23 cellular contexts compared by ENCODE assay signal in genomic region chr5:96292582-96293247, GRCh38.
DNase-seq lines count a peak whose midpoint lies in the region; ATAC-seq and TF ChIP-seq lines count a peak whose summit lies in the region.
"Had no signal": no experiment of that assay in that cellular context is flagged by ENCODE, and none has a peak within 500 bp of the region (broad histone marks: within the 10 kb centered on the region; RNA-seq: fewer than 3 reads in every experiment).

No MANE protein-coding gene starts in this region.

- H3K27ac ChIP-seq in right cardiac atrium (ENCODE audit: low read length) (peak overlapping the region; percentile 15), stomach (peak overlapping the region in 2 of 5 donors; percentile 37 to 50)
- H3K27ac ChIP-seq: foreskin keratinocyte, HL-60, SJSA1, testis had no signal

- no peak overlapping the region for H3K9ac ChIP-seq in adipocyte (ENCODE audit: low read length)

- H3K9me3 ChIP-seq in adipocyte (ENCODE audit: control insufficient read depth, low read length) (peaks cover 3% of the 10 kb centered on the region), right cardiac atrium (ENCODE audit: control insufficient read depth, low read length) (no peaks in the 10 kb centered on the region), stomach (no peaks in the 10 kb centered on the region)
- H3K9me3 ChIP-seq: ascending aorta, SJSA1, testis had no signal

- H3K27me3 ChIP-seq in adipocyte (replicated peaks; ENCODE audit: control insufficient read depth, insufficient read depth, low read length): no peaks in the 10 kb centered on the region
- no peaks in the 10 kb centered on the region for H3K27me3 ChIP-seq in right cardiac atrium (ENCODE audit: control insufficient read depth, insufficient read depth)
- H3K27me3 ChIP-seq in stomach: no peaks in the 10 kb centered on the region
- H3K27me3 ChIP-seq: ascending aorta, foreskin keratinocyte, SJSA1, testis had no signal

- 51% methylated on average over 8 of the region's 8 CpGs for WGBS in right cardiac atrium
- 60 to 77% (median 68%) methylated on average over 8 of the region's 8 CpGs for WGBS in stomach, 5 donors

- ATAC-seq in right cardiac atrium (peak; percentile 81 to 84), GM21723 (IDR thresholded peaks at IDR 0.05; ENCODE audit: unreplicated experiment) (no peak), GM19328 (IDR thresholded peaks at IDR 0.05; ENCODE audit: unreplicated experiment) (no peak), GM19351 (IDR thresholded peaks at IDR 0.05; ENCODE audit: unreplicated experiment) (no peak)
- ATAC-seq: foreskin keratinocyte, left colon, Panc1 had no signal

- no peak for TF ChIP-seq POLR2A in stomach (IDR thresholded peaks at IDR 0.05)

- DNase-seq in adipocyte (ENCODE audit: low read depth): no peak
- DNase-seq in fibroblast of pulmonary artery (ENCODE audit: low read depth): peak; percentile 78
- peak in 2 of 3 donors; percentile 52 to 57 for DNase-seq in right cardiac atrium
- DNase-seq in stomach: peak; percentile 32
- DNase-seq in NCI-H510A (lab: John Stamatoyannopoulos, UW): no peak
- DNase-seq: activated CD4-positive, alpha-beta memory T cell treated with anti-CD3 and anti-CD28 coated beads, Interleukin-2, amount 10 ng/mL, durations not matched to agents 7 days and 5 days; activated CD4-positive, CD25-positive, alpha-beta regulatory T cell treated with anti-CD3 and anti-CD28 coated beads, Interleukin-2, amount 50 U/mL, for 72 hours; CD4-positive, alpha-beta T cell; Kasumi-1; left colon; mesendoderm; NCI-H526; stimulated activated naive CD4-positive, alpha-beta T cell treated with Interleukin-2 at 50 U/mL for 16 hours; T-helper 1 cell; testis had no signal

- intact Hi-C loops in right cardiac atrium (cut with DNase I): no loop called here
- intact Hi-C loops in stomach (cut with DNase I; ENCODE audit: low total_unique reads): no loop called here

- TF ChIP-seq EP300 in stomach (IDR thresholded peaks at IDR 0.05): no peak

- TF ChIP-seq CTCF in fibroblast of pulmonary artery (IDR thresholded peaks at IDR 0.05; ENCODE audit: low read length, missing control alignments): no peak
- no peak for TF ChIP-seq CTCF in stomach (IDR thresholded peaks at IDR 0.05)

- H3K4me3 ChIP-seq in adipocyte (ENCODE audit: low read length) (peak overlapping the region; percentile 40), fibroblast of pulmonary artery (replicated peaks; ENCODE audit: low read depth, low read length) (no peak overlapping the region), right cardiac atrium (ENCODE audit: low read length) (no peak overlapping the region), stomach (no peak overlapping the region)
- H3K4me3 ChIP-seq: ascending aorta, SJSA1, testis had no signal

- peaks cover 60% of the 10 kb centered on the region for H3K4me1 ChIP-seq in adipocyte (ENCODE audit: control insufficient read depth, insufficient read depth, low read length)
- no peaks in the 10 kb centered on the region for H3K4me1 ChIP-seq in right cardiac atrium (ENCODE audit: control insufficient read depth, insufficient read depth, low read length)
- peaks cover 0 to 25% (median 21%) of the 10 kb centered on the region in 4 donors for H3K4me1 ChIP-seq in stomach
- H3K4me1 ChIP-seq: foreskin keratinocyte, testis had no signal

- H3K36me3 ChIP-seq in adipocyte (ENCODE audit: control insufficient read depth, insufficient read depth, low read length, severe bottlenecking) (no peaks in the 10 kb centered on the region), stomach (no peaks in the 10 kb centered on the region)
- H3K36me3 ChIP-seq: ascending aorta, SJSA1 had no signal

Comparison
In these comparisons a context has a peak if more than half of its experiments do, and no peak if none do; other contexts are left out.
1. DNase-seq: peak in fibroblast of pulmonary artery (single experiment), right cardiac atrium (2 of 3) and stomach (single experiment); none in adipocyte (single experiment) and NCI-H510A (single experiment).
2. ATAC-seq: peak in right cardiac atrium (2 of 2); none in GM21723 (single experiment), GM19328 (single experiment) and GM19351 (single experiment).